In the genomic region with DNA sequence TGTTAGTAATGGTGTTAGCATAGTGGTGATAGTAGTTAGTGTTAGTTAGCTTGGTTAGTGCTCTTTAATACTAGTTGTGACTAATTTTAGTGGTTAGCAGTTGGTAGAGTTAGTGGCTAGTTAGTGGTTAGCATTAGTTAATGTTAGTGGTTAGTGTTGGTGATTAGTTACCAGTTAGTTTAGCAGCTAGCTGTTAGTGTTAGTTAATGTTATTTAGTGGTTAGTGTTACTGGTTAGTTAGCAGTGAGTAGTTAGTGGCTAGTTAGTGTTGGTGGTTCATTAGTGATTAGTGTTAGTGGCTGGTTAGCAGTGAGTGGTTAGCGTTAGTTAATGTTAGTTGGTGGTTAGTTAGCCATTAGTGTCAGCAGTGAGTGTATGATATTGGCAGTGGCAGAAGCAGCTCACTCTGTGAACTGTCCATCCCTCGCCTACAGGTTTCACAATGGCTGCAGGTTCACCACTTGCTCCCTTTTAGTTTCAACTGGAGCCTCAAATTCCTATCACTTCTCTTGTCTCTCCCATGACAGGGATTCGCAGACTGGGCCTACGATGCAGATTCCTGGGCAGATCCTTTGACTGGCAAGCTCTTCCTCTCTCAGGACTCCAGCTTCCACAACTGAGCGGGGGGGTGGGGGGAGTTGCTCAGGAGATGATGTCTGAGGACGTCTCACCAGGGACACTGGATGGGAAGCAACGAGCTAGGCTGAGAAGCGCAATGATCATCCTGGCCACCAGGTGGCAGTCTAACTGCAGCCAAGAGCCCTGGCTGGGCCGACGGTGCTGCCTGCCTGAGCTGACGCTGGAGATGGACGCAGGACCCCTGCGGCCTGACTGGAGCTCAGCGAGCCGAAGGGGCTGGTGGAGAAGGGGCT, we compare ENCODE assay signal across 1 cellular context.
A peak's percentile ranks its signal among the peaks of the same experiment; 100 is the strongest.
TF ChIP-seq lines count a peak whose summit lies in the region.

No MANE protein-coding gene starts in this region.

TF ChIP-seq in HEK293, 187 proteins besides CTCF, POLR2A, EP300 and RAD21 (continued from another document):
- TF ChIP-seq, protein P1, sequence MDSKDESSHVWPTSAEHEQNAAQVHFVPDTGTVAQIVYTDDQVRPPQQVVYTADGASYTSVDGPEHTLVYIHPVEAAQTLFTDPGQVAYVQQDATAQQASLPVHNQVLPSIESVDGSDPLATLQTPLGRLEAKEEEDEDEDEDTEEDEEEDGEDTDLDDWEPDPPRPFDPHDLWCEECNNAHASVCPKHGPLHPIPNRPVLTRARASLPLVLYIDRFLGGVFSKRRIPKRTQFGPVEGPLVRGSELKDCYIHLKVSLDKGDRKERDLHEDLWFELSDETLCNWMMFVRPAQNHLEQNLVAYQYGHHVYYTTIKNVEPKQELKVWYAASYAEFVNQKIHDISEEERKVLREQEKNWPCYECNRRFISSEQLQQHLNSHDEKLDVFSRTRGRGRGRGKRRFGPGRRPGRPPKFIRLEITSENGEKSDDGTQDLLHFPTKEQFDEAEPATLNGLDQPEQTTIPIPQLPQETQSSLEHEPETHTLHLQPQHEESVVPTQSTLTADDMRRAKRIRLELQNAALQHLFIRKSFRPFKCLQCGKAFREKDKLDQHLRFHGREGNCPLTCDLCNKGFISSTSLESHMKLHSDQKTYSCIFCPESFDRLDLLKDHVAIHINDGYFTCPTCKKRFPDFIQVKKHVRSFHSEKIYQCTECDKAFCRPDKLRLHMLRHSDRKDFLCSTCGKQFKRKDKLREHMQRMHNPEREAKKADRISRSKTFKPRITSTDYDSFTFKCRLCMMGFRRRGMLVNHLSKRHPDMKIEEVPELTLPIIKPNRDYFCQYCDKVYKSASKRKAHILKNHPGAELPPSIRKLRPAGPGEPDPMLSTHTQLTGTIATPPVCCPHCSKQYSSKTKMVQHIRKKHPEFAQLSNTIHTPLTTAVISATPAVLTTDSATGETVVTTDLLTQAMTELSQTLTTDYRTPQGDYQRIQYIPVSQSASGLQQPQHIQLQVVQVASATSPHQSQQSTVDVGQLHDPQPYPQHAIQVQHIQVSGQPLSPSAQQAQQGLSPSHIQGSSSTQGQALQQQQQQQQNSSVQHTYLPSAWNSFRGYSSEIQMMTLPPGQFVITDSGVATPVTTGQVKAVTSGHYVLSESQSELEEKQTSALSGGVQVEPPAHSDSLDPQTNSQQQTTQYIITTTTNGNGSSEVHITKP (tag by site-specific recombination; IDR thresholded peaks at IDR 0.05): no peak
- TF ChIP-seq ZNF701 (tag by site-specific recombination; IDR thresholded peaks at IDR 0.05) (no peak), ZNF335 (tag by site-specific recombination; conservative IDR thresholded peaks at IDR 0.05) (peak; percentile 54), ZNF280D (tag by site-specific recombination; IDR thresholded peaks at IDR 0.05) (no peak), ZXDB (tag by site-specific recombination; IDR thresholded peaks at IDR 0.05) (no peak), SCRT1 (tag by site-specific recombination; IDR thresholded peaks at IDR 0.05; ENCODE audit: borderline replicate concordance) (no peak)
- TF ChIP-seq, protein P2, sequence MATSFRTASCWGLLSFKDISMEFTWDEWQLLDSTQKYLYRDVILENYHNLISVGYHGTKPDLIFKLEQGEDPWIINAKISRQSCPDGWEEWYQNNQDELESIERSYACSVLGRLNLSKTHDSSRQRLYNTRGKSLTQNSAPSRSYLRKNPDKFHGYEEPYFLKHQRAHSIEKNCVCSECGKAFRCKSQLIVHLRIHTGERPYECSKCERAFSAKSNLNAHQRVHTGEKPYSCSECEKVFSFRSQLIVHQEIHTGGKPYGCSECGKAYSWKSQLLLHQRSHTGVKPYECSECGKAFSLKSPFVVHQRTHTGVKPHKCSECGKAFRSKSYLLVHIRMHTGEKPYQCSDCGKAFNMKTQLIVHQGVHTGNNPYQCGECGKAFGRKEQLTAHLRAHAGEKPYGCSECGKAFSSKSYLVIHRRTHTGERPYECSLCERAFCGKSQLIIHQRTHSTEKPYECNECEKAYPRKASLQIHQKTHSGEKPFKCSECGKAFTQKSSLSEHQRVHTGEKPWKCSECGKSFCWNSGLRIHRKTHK (tag by site-specific recombination; IDR thresholded peaks at IDR 0.05): no peak
TF ChIP-seq in HEK293: peak in this region for 10.
